ENCODE assay signal across 8 cellular contexts in genomic region chr3:52705438-52705687, GRCh38. TPM values are rescaled to one million over a fixed set of nuclear protein-coding genes. Genes with fewer than 3 reads are reported as not detected.
DNase-seq lines count a peak whose midpoint lies in the region; ATAC-seq, FAIRE-seq and TF ChIP-seq lines count a peak whose summit lies in the region.

No MANE protein-coding gene starts in this region.

- peak overlapping the region; percentile 98 for H3K4me3 ChIP-seq in AG10803 (ENCODE audit: low read length)
- peak overlapping the region; percentile 98 for H3K4me3 ChIP-seq in bronchial epithelial cell (ENCODE audit: low read depth, low read length)
- H3K4me3 ChIP-seq in muscle layer of duodenum (ENCODE audit: low read depth in 1 of 2, low read length in 2 of 2) = peak overlapping the region; percentile 74 to 97

- no peaks in the 10 kb centered on the region for H3K9me3 ChIP-seq in muscle layer of duodenum (ENCODE audit: control insufficient read depth in 1 of 2, low read length in 2 of 2)

- peak; percentile 14 for ATAC-seq in HG03378 (IDR thresholded peaks at IDR 0.05; ENCODE audit: unreplicated experiment)
- ATAC-seq in GM18861 (IDR thresholded peaks at IDR 0.05; ENCODE audit: unreplicated experiment) = no peak
- no peak for ATAC-seq in HG02798 (IDR thresholded peaks at IDR 0.05; ENCODE audit: poor library complexity, unreplicated experiment)
- ATAC-seq in GM18858 (IDR thresholded peaks at IDR 0.05; ENCODE audit: unreplicated experiment) = no peak

- no peak for DNase-seq in AG10803 (ENCODE audit: low read depth)
- DNase-seq in bronchial epithelial cell (ENCODE audit: low read depth) = no peak
- DNase-seq in Kasumi-1 (lab: John Stamatoyannopoulos, UW) = no peak

- H3K27ac ChIP-seq in muscle layer of duodenum (ENCODE audit: low read length) = peak overlapping the region; percentile 78

- FAIRE-seq in bronchial epithelial cell (lab: Jason Lieb, UNC) = no peak

- H3K36me3 ChIP-seq in bronchial epithelial cell (ENCODE audit: control insufficient read depth, insufficient read depth, low read length) (no peaks in the 10 kb centered on the region), muscle layer of duodenum (ENCODE audit: control insufficient read depth in 1 of 2, insufficient read depth in 2 of 2, low read length in 2 of 2) (peaks cover 7 to 12% of the 10 kb centered on the region in 2 donors)

- peaks cover 19 to 42% of the 10 kb centered on the region in 2 donors for H3K4me1 ChIP-seq in muscle layer of duodenum (ENCODE audit: control insufficient read depth in 1 of 2, insufficient read depth in 2 of 2, low read length in 2 of 2)

- TF ChIP-seq CTCF in AG10803 (conservative IDR thresholded peaks at IDR 0.05; ENCODE audit: low read length) (no peak), bronchial epithelial cell (IDR thresholded peaks at IDR 0.05; ENCODE audit: insufficient read depth, low read length, severe bottlenecking) (no peak)

- H3K27me3 ChIP-seq in bronchial epithelial cell (ENCODE audit: control insufficient read depth, insufficient read depth, low read length) (no peaks in the 10 kb centered on the region), muscle layer of duodenum (ENCODE audit: low read depth, low read length) (no peaks in the 10 kb centered on the region)

RNA-seq across cellular contexts. Expression of gene GLT8D1, which starts 0.2 kb away (rescaled TPM):
- 49.8 and 54.3 TPM in 2 replicates for total RNA-seq in bronchial epithelial cell

RNA-seq across cellular contexts. Expression of gene SPCS1, which starts 0.5 kb away (rescaled TPM):
- total RNA-seq in bronchial epithelial cell = 51.1 and 57.9 TPM in 2 replicates

RNA-seq across cellular contexts. Expression of gene GNL3, which starts 19.5 kb away (rescaled TPM):
- total RNA-seq in bronchial epithelial cell = 167 and 232 TPM in 2 replicates

RNA-seq across cellular contexts. Expression of gene PBRM1, which starts 19.6 kb away (rescaled TPM):
- total RNA-seq in bronchial epithelial cell = 72.5 and 95.6 TPM in 2 replicates
